8 cellular contexts compared by ENCODE assay signal in genomic region chr3:12158387-12159226, GRCh38. TPM values are rescaled to one million over a fixed set of nuclear protein-coding genes. Genes with fewer than 3 reads are reported as not detected.
DNase-seq lines count a peak whose midpoint lies in the region; ATAC-seq and TF ChIP-seq lines count a peak whose summit lies in the region.

TIMP4 (minus strand) TSS chr3:12158912; CDS start chr3:12158840, 72 bp downstream.

- POLR2A ChIA-PET in RWPE1 (lab: Yijun Ruan, JAX; ENCODE audit: low non-redundant PET) = no interaction called here

- intact Hi-C loops in Right ventricle myocardium superior (cut with DNase I) = no loop called here
- intact Hi-C loops in posterior vena cava (cut with DNase I) = no loop called here

- peak; percentile 51 for DNase-seq in Caki2 (ENCODE audit: low read depth)
- DNase-seq in RWPE1 (ENCODE audit: low spot score) = peak; percentile 34
- DNase-seq in Right ventricle myocardium superior = peak; percentile 77
- DNase-seq in posterior vena cava (ENCODE audit: low spot score) = peak; percentile 83
- DNase-seq in stimulated activated naive CD4-positive, alpha-beta T cell treated with Interleukin-2 at 50 U/mL for 16 hours (lab: John Stamatoyannopoulos, UW) = no peak
- no peak for DNase-seq in occipital lobe (lab: John Stamatoyannopoulos, UW)

- TF ChIP-seq CTCF in RWPE1 (conservative IDR thresholded peaks at IDR 0.05; ENCODE audit: low read depth) = no peak

- ATAC-seq in Right ventricle myocardium superior (ENCODE audit: poor library complexity) (peak; percentile 85), HG02981 (IDR thresholded peaks at IDR 0.05; ENCODE audit: unreplicated experiment) (no peak), GM21723 (IDR thresholded peaks at IDR 0.05; ENCODE audit: unreplicated experiment) (no peak)

- CTCF ChIA-PET in RWPE1 (lab: Yijun Ruan, JAX) = interaction anchor here (0.7 kb wide), 1 partner anchor 109 kb away, joined by 3 read pairs; no protein-coding TSS in a partner anchor

- peak within 1 kb of the TSS; percentile 87 for H3K27ac ChIP-seq in RWPE1

- in situ Hi-C loops in Caki2 (cut with HindIII; ENCODE audit: low pct_unique_long_range_greater_than_20kb, low sequenced_read_pairs) = no loop called here

RNA-seq across cellular contexts. Expression of gene TIMP4, which starts in this region (rescaled TPM):
- total RNA-seq in Caki2 (2014; rRNA removed; shearing (Covaris generic); ENCODE audit: low replicate concordance) = 9.8 and 10.5 TPM in 2 replicates
- 17.4 TPM for total RNA-seq in Right ventricle myocardium superior
- total RNA-seq in posterior vena cava = 10 to 100 TPM; 17.0 to 19.2 TPM
- total RNA-seq in occipital lobe = 2.5 TPM

Comparison
In these comparisons a context has a peak if more than half of its experiments do, and no peak if none do; other contexts are left out.
1. DNase-seq: peak in Caki2 (single experiment), RWPE1 (single experiment), Right ventricle myocardium superior (single experiment) and posterior vena cava (single experiment); none in stimulated activated naive CD4-positive, alpha-beta T cell treated with Interleukin-2 at 50 U/mL for 16 hours (single experiment) and occipital lobe (single experiment).